In the genomic region with DNA sequence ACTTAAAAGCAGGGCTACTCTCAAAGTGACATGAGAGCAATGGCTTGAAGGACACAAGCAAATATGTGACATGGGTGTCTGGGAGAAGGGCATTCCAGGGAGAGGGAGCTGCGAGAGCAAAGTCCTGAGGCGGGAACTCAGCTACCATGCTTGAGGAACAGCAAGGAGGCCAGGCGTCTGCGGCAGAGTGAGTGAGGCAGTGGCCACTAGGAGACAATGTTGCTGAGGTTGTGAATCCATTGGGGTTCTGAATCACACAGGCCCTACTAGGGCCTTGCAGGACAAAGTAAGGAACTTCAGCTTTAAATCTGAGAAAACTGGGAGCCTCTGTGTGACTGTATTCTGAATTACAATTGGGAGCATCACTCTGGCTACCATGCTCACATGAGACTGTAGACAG, we compare ENCODE assay signal across 18 cellular contexts.
DNase-seq lines count a peak whose midpoint lies in the region; ATAC-seq, FAIRE-seq and TF ChIP-seq lines count a peak whose summit lies in the region.
"Had no signal": no experiment of that assay in that cellular context is flagged by ENCODE, and none has a peak within 500 bp of the region (broad histone marks: within the 10 kb centered on the region; RNA-seq: fewer than 3 reads in every experiment).

No MANE protein-coding gene starts in this region.

- no peak overlapping the region for H3K4me2 ChIP-seq in HepG2 (ENCODE audit: low read depth, low read length)
- H3K4me2 ChIP-seq: KMS-11 had no signal

- 21% methylated on average over 4 of the region's 4 CpGs for WGBS in HepG2 (ENCODE audit: low lambda C conversion rate)
- 80% methylated on average over 1 of the region's 4 CpGs for WGBS in right lobe of liver (ENCODE audit: insufficient coverage, low coverage, low lambda C conversion rate, missing lambda C conversion rate)
- 91 to 95% methylated on average over 4 of the region's 4 CpGs for WGBS in sigmoid colon, 2 donors

- no peak overlapping the region for H3K4me3 ChIP-seq in HepG2 (replicated peaks in 1 of 3; ENCODE audit: insufficient read depth in 1 of 3, low read depth in 2 of 3, low read length in 3 of 3)
- H3K4me3 ChIP-seq in right lobe of liver, result no peak overlapping the region
- no peak overlapping the region for H3K4me3 ChIP-seq in brain microvascular endothelial cell (ENCODE audit: low read depth, low read length)
- no peak overlapping the region for H3K4me3 ChIP-seq in sigmoid colon

- TF ChIP-seq RAD21 in HepG2 (CRISPR knock-in tag; IDR thresholded peaks at IDR 0.05), result no peak

- H3K9me3 ChIP-seq in HepG2 (ENCODE audit: low read length) (no peaks in the 10 kb centered on the region), right lobe of liver (no peaks in the 10 kb centered on the region), T-helper 17 cell (ENCODE audit: control insufficient read depth, low read length, poor library complexity, severe bottlenecking) (no peaks in the 10 kb centered on the region), sigmoid colon (no peaks in the 10 kb centered on the region)

- DNase-seq in HepG2 (ENCODE audit: low spot score), result no peak
- no peak for DNase-seq in right lobe of liver
- DNase-seq in brain microvascular endothelial cell, result no peak
- DNase-seq in iPS-NIHi7 (ENCODE audit: extremely low spot score), result peak; percentile 77
- no peak for DNase-seq in T-helper 17 cell
- DNase-seq in MV-4-11 (lab: John Stamatoyannopoulos, UW), result no peak
- no peak for DNase-seq in stimulated activated naive CD4-positive, alpha-beta T cell treated with Interleukin-2 at 50 U/mL for 16 hours (lab: John Stamatoyannopoulos, UW)
- no peak for DNase-seq in sigmoid colon
- DNase-seq: activated effector memory CD4-positive, alpha-beta T cell treated with anti-CD3 and anti-CD28 coated beads, Interleukin-2, amount 50 U/mL, for 16 hours; aorta; CD4-positive, alpha-beta memory T cell; EL; NCI-H1417 treated with DMSO at 0.1 percent for 48 hours; NCI-H2227 treated with DMSO at 0.1 percent for 48 hours; posterior cingulate gyrus had no signal

- no peak for TF ChIP-seq CTCF in HepG2 (CRISPR knock-in tag; IDR thresholded peaks at IDR 0.05)
- no peak for TF ChIP-seq CTCF in right lobe of liver (IDR thresholded peaks at IDR 0.05)
- TF ChIP-seq CTCF in brain microvascular endothelial cell (IDR thresholded peaks at IDR 0.05; ENCODE audit: low read depth, low read length, missing control alignments), result peak; percentile 61
- no peak for TF ChIP-seq CTCF in sigmoid colon (IDR thresholded peaks at IDR 0.05)

- H3K27me3 ChIP-seq in HepG2 (ENCODE audit: control insufficient read depth in 1 of 2, insufficient read depth in 2 of 2, low read length in 2 of 2), result no peaks in the 10 kb centered on the region
- no peaks in the 10 kb centered on the region for H3K27me3 ChIP-seq in right lobe of liver
- H3K27me3 ChIP-seq in brain microvascular endothelial cell (replicated peaks), result no peaks in the 10 kb centered on the region
- no peaks in the 10 kb centered on the region for H3K27me3 ChIP-seq in sigmoid colon

- H3K79me2 ChIP-seq in HepG2 (ENCODE audit: insufficient read depth, low read length), result no peaks in the 10 kb centered on the region

- CTCF ChIA-PET in HepG2 (lab: Yijun Ruan, JAX; ENCODE audit: low intra/inter-chr PET ratio, low total read pairs), result no interaction called here

- in situ Hi-C loops in HepG2 (cut with HindIII; ENCODE audit: extremely low pct_ligation_motif_present, low pct_unique_long_range_greater_than_20kb), result no loop called here
- in situ Hi-C loops in brain microvascular endothelial cell (cut with HindIII; ENCODE audit: low pct_ligation_motif_present, low sequenced_read_pairs), result no loop called here

- no peak overlapping the region for H3K4me3 Mint-ChIP-seq in T-helper 17 cell
- H3K4me3 Mint-ChIP-seq: CD4-positive, alpha-beta memory T cell had no signal

- no peak overlapping the region for H2AFZ ChIP-seq in HepG2 (ENCODE audit: low read length)

- BruUV-seq in HepG2 (replicated peaks; lab: Mats Ljungman, UMichigan), result no TSS peak

- intact Hi-C loops in HepG2 (cut with micrococcal nuclease; ENCODE audit: unreplicated experiment), result no loop called here
- intact Hi-C loops in right lobe of liver (cut with DNase I), result no loop called here
- intact Hi-C loops in sigmoid colon (cut with DNase I), result no loop called here

- TF ChIP-seq POLR2A in HepG2 (IDR thresholded peaks at IDR 0.05; ENCODE audit: insufficient read depth in 1 of 2, low read depth in 2 of 2, low read length in 2 of 2) (no peak), right lobe of liver (IDR thresholded peaks at IDR 0.05) (no peak), sigmoid colon (IDR thresholded peaks at IDR 0.05) (no peak)

- ATAC-seq in HepG2, result peak; percentile 38; the same call in 2 of the 3 replicates
- ATAC-seq in right lobe of liver, result no peak
- no peak for ATAC-seq in T-helper 17 cell

- H3K4me1 Mint-ChIP-seq in T-helper 17 cell, result no peaks in the 10 kb centered on the region
- H3K4me1 Mint-ChIP-seq: CD4-positive, alpha-beta memory T cell had no signal

- H3K36me3 ChIP-seq in HepG2 (replicated peaks in 1 of 2; ENCODE audit: control insufficient read depth in 1 of 2, insufficient read depth in 2 of 2, low read length in 2 of 2), result no peaks in the 10 kb centered on the region
- no peaks in the 10 kb centered on the region for H3K36me3 ChIP-seq in right lobe of liver
- no peaks in the 10 kb centered on the region for H3K36me3 ChIP-seq in brain microvascular endothelial cell (replicated peaks)
- no peaks in the 10 kb centered on the region for H3K36me3 ChIP-seq in sigmoid colon

- H3K27ac ChIP-seq in HepG2 (ENCODE audit: extremely low read length, insufficient read depth, low read length) (no peak overlapping the region), right lobe of liver (no peak overlapping the region), brain microvascular endothelial cell (no peak overlapping the region), sigmoid colon (no peak overlapping the region)
- H3K27ac ChIP-seq: KMS-11, VCaP had no signal

- H4K20me1 ChIP-seq in HepG2 (ENCODE audit: insufficient read depth, low read length), result no peaks in the 10 kb centered on the region

- no peak overlapping the region for H3K9ac ChIP-seq in HepG2 (ENCODE audit: insufficient read depth, low read depth, low read length)
- H3K9ac ChIP-seq: KMS-11 had no signal

- FAIRE-seq in HepG2 (lab: Jason Lieb, UNC), result no peak
- FAIRE-seq: frontal cortex had no signal

- POLR2A ChIA-PET in HepG2 (lab: Yijun Ruan, JAX), result no interaction called here

- H3K36me3 Mint-ChIP-seq in T-helper 17 cell (ENCODE audit: low read depth), result peaks cover 2% of the 10 kb centered on the region
- H3K36me3 Mint-ChIP-seq: CD4-positive, alpha-beta memory T cell had no signal

- H3K27ac Mint-ChIP-seq in T-helper 17 cell, result no peak overlapping the region
- H3K27ac Mint-ChIP-seq: CD4-positive, alpha-beta memory T cell had no signal

- TF ChIP-seq EP300 in HepG2 (IDR thresholded peaks at IDR 0.05; ENCODE audit: low read depth in 2 of 2, low read length in 2 of 2) (no peak), HepG2 (CRISPR knock-in tag; IDR thresholded peaks at IDR 0.05; ENCODE audit: borderline replicate concordance) (no peak), sigmoid colon (IDR thresholded peaks at IDR 0.05) (no peak)

- H3K4me1 ChIP-seq in HepG2 (ENCODE audit: insufficient read depth, low read length), result no peaks in the 10 kb centered on the region
- no peaks in the 10 kb centered on the region for H3K4me1 ChIP-seq in right lobe of liver
- peaks cover 0 to 26% (median 20%) of the 10 kb centered on the region in 4 donors for H3K4me1 ChIP-seq in sigmoid colon

- H3K27me3 Mint-ChIP-seq in T-helper 17 cell, result peaks cover 22% of the 10 kb centered on the region

TF ChIP-seq in HepG2, 621 proteins besides CTCF, POLR2A, EP300 and RAD21:
- TF ChIP-seq, protein P1, sequence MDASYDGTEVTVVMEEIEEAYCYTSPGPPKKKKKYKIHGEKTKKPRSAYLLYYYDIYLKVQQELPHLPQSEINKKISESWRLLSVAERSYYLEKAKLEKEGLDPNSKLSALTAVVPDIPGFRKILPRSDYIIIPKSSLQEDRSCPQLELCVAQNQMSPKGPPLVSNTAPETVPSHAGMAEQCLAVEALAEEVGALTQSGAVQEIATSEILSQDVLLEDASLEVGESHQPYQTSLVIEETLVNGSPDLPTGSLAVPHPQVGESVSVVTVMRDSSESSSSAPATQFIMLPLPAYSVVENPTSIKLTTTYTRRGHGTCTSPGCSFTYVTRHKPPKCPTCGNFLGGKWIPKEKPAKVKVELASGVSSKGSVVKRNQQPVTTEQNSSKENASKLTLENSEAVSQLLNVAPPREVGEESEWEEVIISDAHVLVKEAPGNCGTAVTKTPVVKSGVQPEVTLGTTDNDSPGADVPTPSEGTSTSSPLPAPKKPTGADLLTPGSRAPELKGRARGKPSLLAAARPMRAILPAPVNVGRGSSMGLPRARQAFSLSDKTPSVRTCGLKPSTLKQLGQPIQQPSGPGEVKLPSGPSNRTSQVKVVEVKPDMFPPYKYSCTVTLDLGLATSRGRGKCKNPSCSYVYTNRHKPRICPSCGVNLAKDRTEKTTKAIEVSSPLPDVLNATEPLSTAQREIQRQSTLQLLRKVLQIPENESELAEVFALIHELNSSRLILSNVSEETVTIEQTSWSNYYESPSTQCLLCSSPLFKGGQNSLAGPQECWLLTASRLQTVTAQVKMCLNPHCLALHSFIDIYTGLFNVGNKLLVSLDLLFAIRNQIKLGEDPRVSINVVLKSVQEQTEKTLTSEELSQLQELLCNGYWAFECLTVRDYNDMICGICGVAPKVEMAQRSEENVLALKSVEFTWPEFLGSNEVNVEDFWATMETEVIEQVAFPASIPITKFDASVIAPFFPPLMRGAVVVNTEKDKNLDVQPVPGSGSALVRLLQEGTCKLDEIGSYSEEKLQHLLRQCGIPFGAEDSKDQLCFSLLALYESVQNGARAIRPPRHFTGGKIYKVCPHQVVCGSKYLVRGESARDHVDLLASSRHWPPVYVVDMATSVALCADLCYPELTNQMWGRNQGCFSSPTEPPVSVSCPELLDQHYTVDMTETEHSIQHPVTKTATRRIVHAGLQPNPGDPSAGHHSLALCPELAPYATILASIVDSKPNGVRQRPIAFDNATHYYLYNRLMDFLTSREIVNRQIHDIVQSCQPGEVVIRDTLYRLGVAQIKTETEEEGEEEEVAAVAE (CRISPR knock-in tag; IDR thresholded peaks at IDR 0.05; ENCODE audit: borderline replicate concordance), result no peak
- TF ChIP-seq ZNF788 (CRISPR knock-in tag; IDR thresholded peaks at IDR 0.05; ENCODE audit: borderline replicate concordance) (no peak), CAMTA2 (CRISPR knock-in tag; IDR thresholded peaks at IDR 0.05; ENCODE audit: borderline replicate concordance) (no peak)
